ENCODE assay signal across 8 cellular contexts in genomic region chr2:190179754-190180312, GRCh38.
DNase-seq lines count a peak whose midpoint lies in the region; ATAC-seq and TF ChIP-seq lines count a peak whose summit lies in the region.

No MANE protein-coding gene starts in this region.

- H3K27me3 Mint-ChIP-seq in CD4-positive, CD25-positive, alpha-beta regulatory T cell, result peaks cover 42% of the 10 kb centered on the region
- H3K27me3 Mint-ChIP-seq in HFFc6 (ENCODE audit: insufficient read depth), result peaks cover 6% of the 10 kb centered on the region; the same call in 1 of the 2 replicates
- peaks cover 22% of the 10 kb centered on the region for H3K27me3 Mint-ChIP-seq in dendritic cell treated with granulocyte-macrophage colony-stimulating factor and Interleukin-4, amounts not matched to agents 40 ng/mL and 50 ng/mL, for 4 days
- peaks cover 0 to 27% of the 10 kb centered on the region in 2 donors for H3K27me3 Mint-ChIP-seq in natural killer cell (ENCODE audit: low read depth in 2 of 2)

- intact Hi-C loops in dendritic cell treated with granulocyte-macrophage colony-stimulating factor and Interleukin-4, amounts not matched to agents 40 ng/mL and 50 ng/mL, for 4 days (cut with micrococcal nuclease), result no loop called here
- intact Hi-C loops in natural killer cell (cut with micrococcal nuclease), result no loop called here

- no peak for TF ChIP-seq CTCF in HFFc6 (IDR thresholded peaks at IDR 0.05)
- TF ChIP-seq CTCF in natural killer cell (IDR thresholded peaks at IDR 0.05), result no peak

- H3K4me3 Mint-ChIP-seq in CD4-positive, CD25-positive, alpha-beta regulatory T cell, result peak overlapping the region; percentile 3 to 69 (median 52)
- H3K4me3 Mint-ChIP-seq in HFFc6 (peak overlapping the region; percentile 71), natural killer cell (peak overlapping the region; percentile 84)
- peak overlapping the region; percentile 67 for H3K4me3 Mint-ChIP-seq in dendritic cell treated with granulocyte-macrophage colony-stimulating factor and Interleukin-4, amounts not matched to agents 40 ng/mL and 50 ng/mL, for 4 days

- peaks cover 15% of the 10 kb centered on the region for H3K27me3 ChIP-seq in CD4-positive, CD25-positive, alpha-beta regulatory T cell (ENCODE audit: control insufficient read depth, insufficient read depth, low read length)

- H3K9me3 Mint-ChIP-seq in CD4-positive, CD25-positive, alpha-beta regulatory T cell, result peaks cover 0 to 2% (median 0%) of the 10 kb centered on the region in 7 donors
- H3K9me3 Mint-ChIP-seq in HFFc6, result no peaks in the 10 kb centered on the region
- no peaks in the 10 kb centered on the region for H3K9me3 Mint-ChIP-seq in dendritic cell treated with granulocyte-macrophage colony-stimulating factor and Interleukin-4, amounts not matched to agents 40 ng/mL and 50 ng/mL, for 4 days
- H3K9me3 Mint-ChIP-seq in natural killer cell, result no peaks in the 10 kb centered on the region

- H3K9me3 ChIP-seq in CD4-positive, CD25-positive, alpha-beta regulatory T cell (ENCODE audit: control insufficient read depth in 2 of 2, low read length in 2 of 2), result no peaks in the 10 kb centered on the region

- DNase-seq in CD4-positive, CD25-positive, alpha-beta regulatory T cell, result no peak
- DNase-seq in HFFc6, result no peak
- DNase-seq in natural killer cell, result no peak
- DNase-seq in ecto neural progenitor cell (ENCODE audit: low spot score), result no peak
- DNase-seq in NCI-H1436 treated with DMSO at 0.1 percent for 48 hours (lab: John Stamatoyannopoulos, UW), result no peak
- DNase-seq in NCI-H69 (lab: John Stamatoyannopoulos, UW), result no peak

- H3K4me1 ChIP-seq in CD4-positive, CD25-positive, alpha-beta regulatory T cell (ENCODE audit: control insufficient read depth, insufficient read depth, low read length, poor library complexity, severe bottlenecking), result peaks cover 13% of the 10 kb centered on the region

- H3K36me3 ChIP-seq in CD4-positive, CD25-positive, alpha-beta regulatory T cell (ENCODE audit: control insufficient read depth, insufficient read depth, low read length), result no peaks in the 10 kb centered on the region

- H3K4me3 ChIP-seq in CD4-positive, CD25-positive, alpha-beta regulatory T cell (ENCODE audit: low read depth, low read length), result no peak overlapping the region

- peaks cover 4 to 10% (median 5%) of the 10 kb centered on the region in 4 donors for H3K4me1 Mint-ChIP-seq in CD4-positive, CD25-positive, alpha-beta regulatory T cell
- H3K4me1 Mint-ChIP-seq in HFFc6 (ENCODE audit: low read depth) (peaks cover 6% of the 10 kb centered on the region), natural killer cell (peaks cover 11 to 17% of the 10 kb centered on the region in 2 donors)
- peaks cover 5% of the 10 kb centered on the region for H3K4me1 Mint-ChIP-seq in dendritic cell treated with granulocyte-macrophage colony-stimulating factor and Interleukin-4, amounts not matched to agents 40 ng/mL and 50 ng/mL, for 4 days (ENCODE audit: low read depth)

- H3K27ac Mint-ChIP-seq in CD4-positive, CD25-positive, alpha-beta regulatory T cell, result peak overlapping the region in 1 of 3 donors; percentile 69
- no peak overlapping the region for H3K27ac Mint-ChIP-seq in HFFc6
- H3K27ac Mint-ChIP-seq in dendritic cell treated with granulocyte-macrophage colony-stimulating factor and Interleukin-4, amounts not matched to agents 40 ng/mL and 50 ng/mL, for 4 days, result no peak overlapping the region
- no peak overlapping the region for H3K27ac Mint-ChIP-seq in natural killer cell

- no peak overlapping the region for H3K27ac ChIP-seq in CD4-positive, CD25-positive, alpha-beta regulatory T cell (ENCODE audit: insufficient read depth, low read length, poor library complexity, severe bottlenecking)

- H3K36me3 Mint-ChIP-seq in CD4-positive, CD25-positive, alpha-beta regulatory T cell, result peaks cover 3% of the 10 kb centered on the region
- H3K36me3 Mint-ChIP-seq in HFFc6 (ENCODE audit: low read depth), result no peaks in the 10 kb centered on the region
- no peaks in the 10 kb centered on the region for H3K36me3 Mint-ChIP-seq in dendritic cell treated with granulocyte-macrophage colony-stimulating factor and Interleukin-4, amounts not matched to agents 40 ng/mL and 50 ng/mL, for 4 days (ENCODE audit: low read depth)
- no peaks in the 10 kb centered on the region for H3K36me3 Mint-ChIP-seq in natural killer cell

- ATAC-seq in CD4-positive, CD25-positive, alpha-beta regulatory T cell (ENCODE audit: low read depth in 2 of 2), result no peak
- ATAC-seq in natural killer cell (no peak), HG02798 (IDR thresholded peaks at IDR 0.05; ENCODE audit: poor library complexity, unreplicated experiment) (no peak)
